In the genomic region with DNA sequence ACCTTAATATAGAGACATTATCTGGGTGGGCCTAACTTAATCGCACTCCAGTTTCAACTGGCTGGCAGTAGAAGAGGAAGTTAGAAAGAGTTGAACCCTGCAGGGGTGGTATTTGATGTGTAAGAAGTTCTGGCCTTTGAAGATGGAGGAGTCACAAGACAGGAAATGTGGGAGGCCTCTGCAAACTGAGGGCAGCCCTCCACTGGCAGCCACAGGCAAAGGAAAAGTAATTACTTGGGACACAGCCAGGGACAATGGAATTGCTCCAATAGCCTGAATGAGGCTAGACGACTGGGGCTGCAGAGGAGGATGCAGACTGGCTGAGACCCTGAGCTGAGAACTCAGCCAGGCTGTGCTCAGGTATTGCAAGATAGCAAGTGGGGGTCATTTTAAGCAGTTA, we compare ENCODE assay signal across 12 cellular contexts.
DNase-seq lines count a peak whose midpoint lies in the region; ATAC-seq and TF ChIP-seq lines count a peak whose summit lies in the region.
"Had no signal": no experiment of that assay in that cellular context is flagged by ENCODE, and none has a peak within 500 bp of the region (broad histone marks: within the 10 kb centered on the region; RNA-seq: fewer than 3 reads in every experiment).

No MANE protein-coding gene starts in this region.

- H3K27me3 ChIP-seq in BLaER1 = no peaks in the 10 kb centered on the region
- H3K27me3 ChIP-seq in iPS DF 6.9 (ENCODE audit: control insufficient read depth, insufficient read depth, low read length) = no peaks in the 10 kb centered on the region
- no peaks in the 10 kb centered on the region for H3K27me3 ChIP-seq in colonic mucosa
- H3K27me3 ChIP-seq: dorsolateral prefrontal cortex had no signal

- H3K36me3 Mint-ChIP-seq in WTC11 (no peaks in the 10 kb centered on the region), nephron progenitor cell (ENCODE audit: low read depth) (no peaks in the 10 kb centered on the region)
- H3K36me3 Mint-ChIP-seq: CD4-positive, CD25-positive, alpha-beta regulatory T cell had no signal

- ATAC-seq in WTC11 (peak; percentile 100), left colon (no peak)

- H3K9me3 Mint-ChIP-seq in WTC11 (peaks cover 3% of the 10 kb centered on the region), nephron progenitor cell (peaks cover 5% of the 10 kb centered on the region)

- H4K20me1 ChIP-seq in BLaER1 = no peaks in the 10 kb centered on the region

- 0 out of 2 replicates have a peak overlapping the region, but pooled peaks have one; percentile 7 for H3K4me2 ChIP-seq in BLaER1
- H3K4me2 ChIP-seq: KMS-11 had no signal

- TF ChIP-seq CTCF in WTC11 (IDR thresholded peaks at IDR 0.05) (no peak), nephron progenitor cell (IDR thresholded peaks at IDR 0.05) (no peak), colonic mucosa (IDR thresholded peaks at IDR 0.05) (no peak)

- peaks cover 8% of the 10 kb centered on the region for H3K4me1 Mint-ChIP-seq in WTC11
- peaks cover 6% of the 10 kb centered on the region for H3K4me1 Mint-ChIP-seq in nephron progenitor cell
- H3K4me1 Mint-ChIP-seq: CD4-positive, CD25-positive, alpha-beta regulatory T cell had no signal

- DNase-seq in KBM-7 (peak; percentile 38), WTC11 (ENCODE audit: low spot score) (peak; percentile 34), iPS DF 6.9 (ENCODE audit: low read depth, low spot score) (peak; percentile 33), left colon (no peak), nephron progenitor cell (no peak), colonic mucosa (no peak)
- DNase-seq in activated T-cell treated with anti-CD3 and anti-CD28 coated beads, Interleukin-2, amount 50 U/mL, for 48 hours = no peak
- DNase-seq: CD4-positive, CD25-positive, alpha-beta regulatory T cell; dorsolateral prefrontal cortex had no signal

- CTCF ChIA-PET in WTC11 (lab: Charles Lee) = no interaction called here

- WGBS in iPS DF 6.9 (ENCODE audit: insufficient coverage, insufficient read length) = no CpG with 5 or more reads among the region's 2 CpGs

- in situ Hi-C loops in KBM-7 (cut with MboI; ENCODE audit: low pct_unique_long_range_greater_than_20kb, low sequenced_read_pairs) = no loop called here

- H3K4me3 Mint-ChIP-seq in WTC11 = no peak overlapping the region
- no peak overlapping the region for H3K4me3 Mint-ChIP-seq in nephron progenitor cell
- H3K4me3 Mint-ChIP-seq: CD4-positive, CD25-positive, alpha-beta regulatory T cell had no signal

- POLR2A ChIA-PET in WTC11 (lab: Charles Lee) = no interaction called here

- H3K36me3 ChIP-seq in BLaER1 (no peaks in the 10 kb centered on the region), iPS DF 6.9 (ENCODE audit: control insufficient read depth, insufficient read depth, low read length) (no peaks in the 10 kb centered on the region), colonic mucosa (no peaks in the 10 kb centered on the region)

- H3K9me3 ChIP-seq in BLaER1 (no peaks in the 10 kb centered on the region), iPS DF 6.9 (ENCODE audit: control insufficient read depth, insufficient read depth, low read length) (no peaks in the 10 kb centered on the region), colonic mucosa (no peaks in the 10 kb centered on the region)

- H3K27ac ChIP-seq in BLaER1 (no peak overlapping the region), iPS DF 6.9 (ENCODE audit: low read length) (no peak overlapping the region), colonic mucosa (no peak overlapping the region)
- H3K27ac ChIP-seq: dorsolateral prefrontal cortex, KMS-11 had no signal

- H3K4me3 ChIP-seq in BLaER1 = no peak overlapping the region
- H3K4me3 ChIP-seq in iPS DF 6.9 (ENCODE audit: low read length) = no peak overlapping the region
- H3K4me3 ChIP-seq in colonic mucosa = no peak overlapping the region
- H3K4me3 ChIP-seq: dorsolateral prefrontal cortex had no signal

- no peaks in the 10 kb centered on the region for H3K27me3 Mint-ChIP-seq in WTC11 (ENCODE audit: low read depth)
- no peaks in the 10 kb centered on the region for H3K27me3 Mint-ChIP-seq in nephron progenitor cell (ENCODE audit: low read depth, poor library complexity)
- H3K27me3 Mint-ChIP-seq: CD4-positive, CD25-positive, alpha-beta regulatory T cell had no signal

- peak overlapping the region; percentile 1; the same call in 1 of the 2 replicates for H3K27ac Mint-ChIP-seq in WTC11
- no peak overlapping the region for H3K27ac Mint-ChIP-seq in nephron progenitor cell
- H3K27ac Mint-ChIP-seq: activated T-helper 2 cell treated with anti-CD3 and anti-CD28 coated beads, Interferon-gamma antibody, Interleukin-2, Interleukin-4, amounts not matched to agents 10 μg/mL and 5 μg/mL and 100 μg/mL, durations not matched to agents 14 hours and 24 hours and 36 hours; CD4-positive, CD25-positive, alpha-beta regulatory T cell had no signal

- intact Hi-C loops in left colon (cut with DNase I, micrococcal nuclease) (no loop called here), colonic mucosa (cut with DNase I) (no loop called here)

- no peak overlapping the region for H3K9ac ChIP-seq in BLaER1
- H3K9ac ChIP-seq in colonic mucosa (ENCODE audit: low read depth in 2 of 2, low read length in 2 of 2) = no peak overlapping the region
- H3K9ac ChIP-seq: KMS-11 had no signal

- peaks cover 4% of the 10 kb centered on the region; the same call in 1 of the 2 replicates for H3K4me1 ChIP-seq in BLaER1
- H3K4me1 ChIP-seq in iPS DF 6.9 (ENCODE audit: control insufficient read depth, insufficient read depth, low read length) = no peaks in the 10 kb centered on the region
- no peaks in the 10 kb centered on the region for H3K4me1 ChIP-seq in colonic mucosa

TF ChIP-seq in WTC11, 78 proteins besides CTCF, POLR2A, EP300 and RAD21:
- TF ChIP-seq, protein P1, sequence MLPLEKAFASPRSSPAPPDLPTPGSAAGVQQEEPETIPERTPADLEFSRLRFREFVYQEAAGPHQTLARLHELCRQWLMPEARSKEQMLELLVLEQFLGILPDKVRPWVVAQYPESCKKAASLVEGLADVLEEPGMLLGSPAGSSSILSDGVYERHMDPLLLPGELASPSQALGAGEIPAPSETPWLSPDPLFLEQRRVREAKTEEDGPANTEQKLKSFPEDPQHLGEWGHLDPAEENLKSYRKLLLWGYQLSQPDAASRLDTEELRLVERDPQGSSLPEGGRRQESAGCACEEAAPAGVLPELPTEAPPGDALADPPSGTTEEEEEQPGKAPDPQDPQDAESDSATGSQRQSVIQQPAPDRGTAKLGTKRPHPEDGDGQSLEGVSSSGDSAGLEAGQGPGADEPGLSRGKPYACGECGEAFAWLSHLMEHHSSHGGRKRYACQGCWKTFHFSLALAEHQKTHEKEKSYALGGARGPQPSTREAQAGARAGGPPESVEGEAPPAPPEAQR (CRISPR knock-in tag; IDR thresholded peaks at IDR 0.05) = no peak
- no peak for TF ChIP-seq OVOL2 (CRISPR knock-in tag; IDR thresholded peaks at IDR 0.05; ENCODE audit: borderline replicate concordance)
- TF ChIP-seq, protein P2, sequence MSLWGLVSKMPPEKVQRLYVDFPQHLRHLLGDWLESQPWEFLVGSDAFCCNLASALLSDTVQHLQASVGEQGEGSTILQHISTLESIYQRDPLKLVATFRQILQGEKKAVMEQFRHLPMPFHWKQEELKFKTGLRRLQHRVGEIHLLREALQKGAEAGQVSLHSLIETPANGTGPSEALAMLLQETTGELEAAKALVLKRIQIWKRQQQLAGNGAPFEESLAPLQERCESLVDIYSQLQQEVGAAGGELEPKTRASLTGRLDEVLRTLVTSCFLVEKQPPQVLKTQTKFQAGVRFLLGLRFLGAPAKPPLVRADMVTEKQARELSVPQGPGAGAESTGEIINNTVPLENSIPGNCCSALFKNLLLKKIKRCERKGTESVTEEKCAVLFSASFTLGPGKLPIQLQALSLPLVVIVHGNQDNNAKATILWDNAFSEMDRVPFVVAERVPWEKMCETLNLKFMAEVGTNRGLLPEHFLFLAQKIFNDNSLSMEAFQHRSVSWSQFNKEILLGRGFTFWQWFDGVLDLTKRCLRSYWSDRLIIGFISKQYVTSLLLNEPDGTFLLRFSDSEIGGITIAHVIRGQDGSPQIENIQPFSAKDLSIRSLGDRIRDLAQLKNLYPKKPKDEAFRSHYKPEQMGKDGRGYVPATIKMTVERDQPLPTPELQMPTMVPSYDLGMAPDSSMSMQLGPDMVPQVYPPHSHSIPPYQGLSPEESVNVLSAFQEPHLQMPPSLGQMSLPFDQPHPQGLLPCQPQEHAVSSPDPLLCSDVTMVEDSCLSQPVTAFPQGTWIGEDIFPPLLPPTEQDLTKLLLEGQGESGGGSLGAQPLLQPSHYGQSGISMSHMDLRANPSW (CRISPR knock-in tag; conservative IDR thresholded peaks at IDR 0.05; ENCODE audit: low read depth) = no peak
- TF ChIP-seq, protein P3, sequence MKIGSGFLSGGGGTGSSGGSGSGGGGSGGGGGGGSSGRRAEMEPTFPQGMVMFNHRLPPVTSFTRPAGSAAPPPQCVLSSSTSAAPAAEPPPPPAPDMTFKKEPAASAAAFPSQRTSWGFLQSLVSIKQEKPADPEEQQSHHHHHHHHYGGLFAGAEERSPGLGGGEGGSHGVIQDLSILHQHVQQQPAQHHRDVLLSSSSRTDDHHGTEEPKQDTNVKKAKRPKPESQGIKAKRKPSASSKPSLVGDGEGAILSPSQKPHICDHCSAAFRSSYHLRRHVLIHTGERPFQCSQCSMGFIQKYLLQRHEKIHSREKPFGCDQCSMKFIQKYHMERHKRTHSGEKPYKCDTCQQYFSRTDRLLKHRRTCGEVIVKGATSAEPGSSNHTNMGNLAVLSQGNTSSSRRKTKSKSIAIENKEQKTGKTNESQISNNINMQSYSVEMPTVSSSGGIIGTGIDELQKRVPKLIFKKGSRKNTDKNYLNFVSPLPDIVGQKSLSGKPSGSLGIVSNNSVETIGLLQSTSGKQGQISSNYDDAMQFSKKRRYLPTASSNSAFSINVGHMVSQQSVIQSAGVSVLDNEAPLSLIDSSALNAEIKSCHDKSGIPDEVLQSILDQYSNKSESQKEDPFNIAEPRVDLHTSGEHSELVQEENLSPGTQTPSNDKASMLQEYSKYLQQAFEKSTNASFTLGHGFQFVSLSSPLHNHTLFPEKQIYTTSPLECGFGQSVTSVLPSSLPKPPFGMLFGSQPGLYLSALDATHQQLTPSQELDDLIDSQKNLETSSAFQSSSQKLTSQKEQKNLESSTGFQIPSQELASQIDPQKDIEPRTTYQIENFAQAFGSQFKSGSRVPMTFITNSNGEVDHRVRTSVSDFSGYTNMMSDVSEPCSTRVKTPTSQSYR (CRISPR knock-in tag; IDR thresholded peaks at IDR 0.05) = no peak
- no peak for TF ChIP-seq SMAD3 (CRISPR knock-in tag; IDR thresholded peaks at IDR 0.05; ENCODE audit: borderline replicate concordance)
- TF ChIP-seq, protein P4, sequence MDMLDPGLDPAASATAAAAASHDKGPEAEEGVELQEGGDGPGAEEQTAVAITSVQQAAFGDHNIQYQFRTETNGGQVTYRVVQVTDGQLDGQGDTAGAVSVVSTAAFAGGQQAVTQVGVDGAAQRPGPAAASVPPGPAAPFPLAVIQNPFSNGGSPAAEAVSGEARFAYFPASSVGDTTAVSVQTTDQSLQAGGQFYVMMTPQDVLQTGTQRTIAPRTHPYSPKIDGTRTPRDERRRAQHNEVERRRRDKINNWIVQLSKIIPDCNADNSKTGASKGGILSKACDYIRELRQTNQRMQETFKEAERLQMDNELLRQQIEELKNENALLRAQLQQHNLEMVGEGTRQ (CRISPR knock-in tag; IDR thresholded peaks at IDR 0.05) = 0 out of 2 replicates have a peak, but pooled peaks have one; percentile 22
- TF ChIP-seq ATF1 (CRISPR knock-in tag; IDR thresholded peaks at IDR 0.05) = no peak

Comparison
In these comparisons a context has a peak if more than half of its experiments do, and no peak if none do; other contexts are left out.
1. DNase-seq: peak in KBM-7 (single experiment), WTC11 (single experiment) and iPS DF 6.9 (single experiment); none in left colon (0 of 2), activated T-cell treated with anti-CD3 and anti-CD28 coated beads, Interleukin-2, amount 50 U/mL, for 48 hours (0 of 2), nephron progenitor cell (single experiment) and colonic mucosa (single experiment).